In the genomic region with DNA sequence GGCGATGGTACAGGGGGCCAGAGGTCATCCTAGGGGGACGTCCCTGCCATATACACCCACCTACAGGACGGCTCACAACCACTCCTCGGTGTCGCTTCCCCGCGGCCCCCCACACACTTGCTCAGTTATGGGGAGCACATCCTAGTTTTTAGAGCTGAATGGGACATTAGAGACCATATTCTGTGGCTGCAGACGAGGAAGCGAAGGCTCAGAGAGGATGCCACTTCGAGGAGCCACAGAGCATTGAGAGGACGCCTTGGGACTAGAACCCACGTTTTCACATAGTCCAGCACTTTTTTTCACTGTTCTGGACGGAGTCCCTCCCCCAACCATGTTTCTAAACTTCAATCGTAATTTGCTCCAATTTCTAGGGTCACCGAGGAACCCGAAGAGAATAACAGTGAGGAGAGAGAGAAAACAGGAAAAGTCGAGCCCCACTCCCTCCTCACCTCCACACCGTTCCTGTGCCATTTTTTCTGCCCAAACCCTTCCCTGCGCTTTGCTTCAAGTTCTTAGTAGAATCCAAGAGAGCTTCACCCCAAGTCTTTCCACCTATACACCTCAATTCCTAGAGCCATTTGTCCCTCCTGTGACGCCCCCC, we compare ENCODE assay signal across 14 cellular contexts. TPM values are rescaled to one million over a fixed set of nuclear protein-coding genes. Genes with fewer than 3 reads are reported as not detected.
DNase-seq lines count a peak whose midpoint lies in the region; ATAC-seq and TF ChIP-seq lines count a peak whose summit lies in the region.
"Had no signal": no experiment of that assay in that cellular context is flagged by ENCODE, and none has a peak within 500 bp of the region (broad histone marks: within the 10 kb centered on the region; RNA-seq: fewer than 3 reads in every experiment).

No MANE protein-coding gene starts in this region.

- H3K4me1 ChIP-seq in CD4-positive, alpha-beta memory T cell (ENCODE audit: insufficient read depth, low read length), result peaks cover 4% of the 10 kb centered on the region
- no peaks in the 10 kb centered on the region for H3K4me1 ChIP-seq in ES-I3 (ENCODE audit: insufficient read depth, low read length)

- H3K27me3 Mint-ChIP-seq in CD4-positive, alpha-beta memory T cell, result peaks cover 52 to 64% of the 10 kb centered on the region in 2 donors
- H3K27me3 Mint-ChIP-seq in activated CD8-positive, alpha-beta T cell treated with anti-CD3 and anti-CD28 coated beads for 36 hours, result peaks cover 77% of the 10 kb centered on the region
- H3K27me3 Mint-ChIP-seq in naive B cell, result peaks cover 81 to 87% (median 85%) of the 10 kb centered on the region in 3 donors

- H3K4me3 Mint-ChIP-seq in CD4-positive, alpha-beta memory T cell, result peak overlapping the region in 5 of 8 donors; percentile 19 to 46 (median 40)
- H3K4me3 Mint-ChIP-seq in activated CD8-positive, alpha-beta T cell treated with anti-CD3 and anti-CD28 coated beads for 36 hours, result peak overlapping the region; percentile 26
- H3K4me3 Mint-ChIP-seq in naive B cell, result peak overlapping the region; percentile 46 to 87 (median 78)

- H3K4me1 Mint-ChIP-seq in CD4-positive, alpha-beta memory T cell, result peaks cover 6 to 26% (median 13%) of the 10 kb centered on the region in 4 donors
- peaks cover 18% of the 10 kb centered on the region for H3K4me1 Mint-ChIP-seq in activated CD8-positive, alpha-beta T cell treated with anti-CD3 and anti-CD28 coated beads for 36 hours (ENCODE audit: low read depth)
- peaks cover 22 to 34% (median 26%) of the 10 kb centered on the region in 3 donors for H3K4me1 Mint-ChIP-seq in naive B cell

- no peak for ATAC-seq in activated CD8-positive, alpha-beta T cell treated with anti-CD3 and anti-CD28 coated beads for 36 hours
- no peak for ATAC-seq in naive B cell (ENCODE audit: low read depth in 2 of 2)
- ATAC-seq: activated CD4-positive, CD25-positive, alpha-beta regulatory T cell treated with anti-CD3 and anti-CD28 coated beads, Interleukin-2, amount 50 U/mL, for 24 hours had no signal

- H3K36me3 ChIP-seq in CD4-positive, alpha-beta memory T cell (ENCODE audit: insufficient read depth, low read length), result no peaks in the 10 kb centered on the region
- no peaks in the 10 kb centered on the region for H3K36me3 ChIP-seq in ES-I3 (ENCODE audit: insufficient read depth, low read length)
- H3K36me3 ChIP-seq: esophagus muscularis mucosa had no signal

- DNase-seq in CD4-positive, alpha-beta memory T cell, result no peak
- no peak for DNase-seq in activated CD8-positive, alpha-beta T cell treated with anti-CD3 and anti-CD28 coated beads for 36 hours
- DNase-seq in naive B cell (no peak), glomerular visceral epithelial cell (ENCODE audit: extremely low spot score) (no peak), C1 segment of cervical spinal cord (lab: John Stamatoyannopoulos, UW) (no peak), AG08396 (ENCODE audit: low spot score) (no peak)
- DNase-seq: stimulated activated CD4-positive, alpha-beta T cell treated with anti-CD3 and anti-CD28 coated beads, Interleukin-4, amount 100 ng/mL, for 4 hours had no signal

- no peaks in the 10 kb centered on the region for H3K36me3 Mint-ChIP-seq in CD4-positive, alpha-beta memory T cell
- no peaks in the 10 kb centered on the region for H3K36me3 Mint-ChIP-seq in activated CD8-positive, alpha-beta T cell treated with anti-CD3 and anti-CD28 coated beads for 36 hours (ENCODE audit: low read depth)
- no peaks in the 10 kb centered on the region for H3K36me3 Mint-ChIP-seq in naive B cell

- intact Hi-C loops in CD4-positive, alpha-beta memory T cell (cut with micrococcal nuclease), result no loop called here
- intact Hi-C loops in activated CD8-positive, alpha-beta T cell treated with anti-CD3 and anti-CD28 coated beads for 36 hours (cut with micrococcal nuclease), result no loop called here

- H3K9me3 ChIP-seq in CD4-positive, alpha-beta memory T cell (ENCODE audit: control insufficient read depth in 1 of 2, low read length in 2 of 2), result no peaks in the 10 kb centered on the region
- no peaks in the 10 kb centered on the region for H3K9me3 ChIP-seq in ES-I3 (ENCODE audit: control insufficient read depth, insufficient read depth, low read length)
- H3K9me3 ChIP-seq: esophagus muscularis mucosa had no signal

- peaks cover 10% of the 10 kb centered on the region for H3K27me3 ChIP-seq in CD4-positive, alpha-beta memory T cell (ENCODE audit: insufficient read depth, low read length)

- peaks cover 0 to 8% (median under 1%) of the 10 kb centered on the region in 8 donors for H3K9me3 Mint-ChIP-seq in CD4-positive, alpha-beta memory T cell
- no peaks in the 10 kb centered on the region for H3K9me3 Mint-ChIP-seq in activated CD8-positive, alpha-beta T cell treated with anti-CD3 and anti-CD28 coated beads for 36 hours
- peaks cover 0 to 18% (median 4%) of the 10 kb centered on the region in 7 donors for H3K9me3 Mint-ChIP-seq in naive B cell

- H3K4me3 ChIP-seq in CD4-positive, alpha-beta memory T cell (ENCODE audit: low read length in 2 of 2), result no peak overlapping the region

- no peak overlapping the region for H3K27ac ChIP-seq in CD4-positive, alpha-beta memory T cell (ENCODE audit: low read depth, low read length)
- H3K27ac ChIP-seq: esophagus muscularis mucosa had no signal

- no peak for TF ChIP-seq CTCF in activated CD8-positive, alpha-beta T cell treated with anti-CD3 and anti-CD28 coated beads for 36 hours (IDR thresholded peaks at IDR 0.05)

- peak overlapping the region; percentile 37; the same call in 1 of the 2 replicates for H3K9ac ChIP-seq in ES-I3 (ENCODE audit: low read depth, low read length)

- CTCF ChIA-PET in CD4-positive, alpha-beta memory T cell (lab: Charles Lee; ENCODE audit: partially characterized antibody), result no interaction called here
- CTCF ChIA-PET in activated CD8-positive, alpha-beta T cell treated with anti-CD3 and anti-CD28 coated beads for 36 hours (lab: Charles Lee), result interaction anchor here (1.1 kb wide), 1 partner anchor 8 kb away, joined by 3 read pairs; no protein-coding TSS in a partner anchor

- H3K27ac Mint-ChIP-seq in CD4-positive, alpha-beta memory T cell, result no peak overlapping the region
- no peak overlapping the region for H3K27ac Mint-ChIP-seq in activated CD8-positive, alpha-beta T cell treated with anti-CD3 and anti-CD28 coated beads for 36 hours
- peak overlapping the region in 1 of 6 donors; percentile 39 for H3K27ac Mint-ChIP-seq in naive B cell

- POLR2A ChIA-PET in CD4-positive, alpha-beta memory T cell (lab: Charles Lee; ENCODE audit: partially characterized antibody), result no interaction called here
- POLR2A ChIA-PET in activated CD8-positive, alpha-beta T cell treated with anti-CD3 and anti-CD28 coated beads for 36 hours (lab: Charles Lee), result no interaction called here

RNA-seq across cellular contexts. Expression of gene ASCL1, which starts 0.6 kb away (rescaled TPM):
- total RNA-seq in CD4-positive, alpha-beta memory T cell, result not detected
- not detected for polyA plus RNA-seq in CD4-positive, alpha-beta memory T cell
- not detected for total RNA-seq in activated CD8-positive, alpha-beta T cell treated with anti-CD3 and anti-CD28 coated beads for 36 hours
- polyA plus RNA-seq in naive B cell (ENCODE audit: low read depth in 6 of 6), result not detected
- total RNA-seq: aorta, osteoblast, ureter had no signal
- polyA plus RNA-seq: aorta, keratinocyte had no signal

RNA-seq across cellular contexts. Expression of gene PAH, which starts 39.8 kb away (rescaled TPM):
- total RNA-seq in CD4-positive, alpha-beta memory T cell, result not detected
- polyA plus RNA-seq in CD4-positive, alpha-beta memory T cell, result not detected
- total RNA-seq in activated CD8-positive, alpha-beta T cell treated with anti-CD3 and anti-CD28 coated beads for 36 hours, result not detected
- not detected for polyA plus RNA-seq in naive B cell (ENCODE audit: low read depth in 6 of 6)
- total RNA-seq: aorta, esophagus muscularis mucosa, osteoblast had no signal
- polyA plus RNA-seq: aorta, keratinocyte had no signal

Comparison
In these comparisons a context has a peak if more than half of its experiments do, and no peak if none do; other contexts are left out.
1. H3K4me3 Mint-ChIP-seq: peak in every context shown above with its lines; median percentile 78 in naive B cell; 40 in CD4-positive, alpha-beta memory T cell; 26 in activated CD8-positive, alpha-beta T cell treated with anti-CD3 and anti-CD28 coated beads for 36 hours.